ENCODE assay signal across 8 cellular contexts in genomic region chr3:47850062-47850802, GRCh38.
DNase-seq lines count a peak whose midpoint lies in the region; ATAC-seq and TF ChIP-seq lines count a peak whose summit lies in the region.

No MANE protein-coding gene starts in this region.

- H3K27ac ChIP-seq in tibial artery = no peak overlapping the region

- no peak overlapping the region for H3K4me3 ChIP-seq in tibial artery

- H3K4me1 ChIP-seq in tibial artery = no peaks in the 10 kb centered on the region

- no peaks in the 10 kb centered on the region for H3K27me3 Mint-ChIP-seq in activated T-cell treated with anti-CD3 and anti-CD28 coated beads, Interleukin-2, amount 50 U/mL, for 24 hours

- H3K27me3 ChIP-seq in tibial artery = no peaks in the 10 kb centered on the region

- no peak overlapping the region for H3K4me3 Mint-ChIP-seq in activated T-cell treated with anti-CD3 and anti-CD28 coated beads, Interleukin-2, amount 50 U/mL, for 24 hours

- H3K36me3 Mint-ChIP-seq in activated T-cell treated with anti-CD3 and anti-CD28 coated beads, Interleukin-2, amount 50 U/mL, for 24 hours (ENCODE audit: low read depth) = peaks cover 92% of the 10 kb centered on the region

- no peaks in the 10 kb centered on the region for H3K9me3 ChIP-seq in tibial artery

- H3K9me3 Mint-ChIP-seq in activated T-cell treated with anti-CD3 and anti-CD28 coated beads, Interleukin-2, amount 50 U/mL, for 24 hours = no peaks in the 10 kb centered on the region

- no peak for ATAC-seq in HG03469 (IDR thresholded peaks at IDR 0.05; ENCODE audit: unreplicated experiment)

- intact Hi-C loops in tibial artery (cut with DNase I; ENCODE audit: low total_unique reads) = loop anchor here (10.0 kb wide), 1 partner anchor 145 kb away; no protein-coding TSS in a partner anchor

- H3K4me1 Mint-ChIP-seq in activated T-cell treated with anti-CD3 and anti-CD28 coated beads, Interleukin-2, amount 50 U/mL, for 24 hours (ENCODE audit: low read depth) = no peaks in the 10 kb centered on the region

- H3K27ac Mint-ChIP-seq in activated T-cell treated with anti-CD3 and anti-CD28 coated beads, Interleukin-2, amount 50 U/mL, for 24 hours = peak overlapping the region; percentile 75

- H3K36me3 ChIP-seq in tibial artery = peaks cover 74 to 100% (median 100%) of the 10 kb centered on the region in 3 donors

- TF ChIP-seq CTCF in tibial artery (IDR thresholded peaks at IDR 0.05) = peak; percentile 26

- DNase-seq in activated T-cell treated with anti-CD3 and anti-CD28 coated beads, Interleukin-2, amount 50 U/mL, for 24 hours = no peak
- DNase-seq in activated T-cell treated with anti-CD3 and anti-CD28 coated beads, Interleukin-2, amount 50 U/mL, for 48 hours = no peak
- DNase-seq in SKM-1 (lab: John Stamatoyannopoulos, UW; ENCODE audit: unreplicated experiment) (peak; percentile 47), glomerular visceral epithelial cell (ENCODE audit: extremely low spot score) (peak; percentile 44), tibial artery (no peak), NCI-H2196 (lab: John Stamatoyannopoulos, UW; ENCODE audit: unreplicated experiment) (no peak)
- DNase-seq in activated CD8-positive, alpha-beta memory T cell treated with anti-CD3 and anti-CD28 coated beads, Interleukin-2, amount 50 U/mL, for 48 hours = no peak

Comparison
In these comparisons a context has a peak if more than half of its experiments do, and no peak if none do; other contexts are left out.
1. DNase-seq: peak in SKM-1 (single experiment) and glomerular visceral epithelial cell (single experiment); none in activated T-cell treated with anti-CD3 and anti-CD28 coated beads, Interleukin-2, amount 50 U/mL, for 24 hours (single experiment), activated T-cell treated with anti-CD3 and anti-CD28 coated beads, Interleukin-2, amount 50 U/mL, for 48 hours (0 of 2), tibial artery (0 of 2), activated CD8-positive, alpha-beta memory T cell treated with anti-CD3 and anti-CD28 coated beads, Interleukin-2, amount 50 U/mL, for 48 hours (single experiment) and NCI-H2196 (single experiment).